Comparison of ENCODE assay signal across 9 cellular contexts in genomic region chrX:47146936-47147859, GRCh38. TPM values are rescaled to one million over a fixed set of nuclear protein-coding genes. Genes with fewer than 3 reads are reported as not detected.
A peak's percentile ranks its signal among the peaks of the same experiment; 100 is the strongest.
DNase-seq lines count a peak whose midpoint lies in the region; ATAC-seq, FAIRE-seq and TF ChIP-seq lines count a peak whose summit lies in the region.
"Had no signal": no experiment of that assay in that cellular context is flagged by ENCODE, and none has a peak within 500 bp of the region (broad histone marks: within the 10 kb centered on the region; RNA-seq: fewer than 3 reads in every experiment).

No MANE protein-coding gene starts in this region.

- no peak overlapping the region for H3K27ac ChIP-seq in PC-9
- no peak overlapping the region for H3K27ac ChIP-seq in endothelial cell of umbilical vein (ENCODE audit: insufficient read depth, low read depth, low read length)
- H3K27ac ChIP-seq in sigmoid colon: peak overlapping the region; percentile 92 to 96 (median 94)

- ATAC-seq in HG03571 (IDR thresholded peaks at IDR 0.05; ENCODE audit: unreplicated experiment): no peak

- TF ChIP-seq EP300 in sigmoid colon (IDR thresholded peaks at IDR 0.05): no peak

- intact Hi-C loops in PC-9 (cut with micrococcal nuclease; ENCODE audit: unreplicated experiment): no loop called here
- intact Hi-C loops in endothelial cell of umbilical vein (cut with micrococcal nuclease): no loop called here
- intact Hi-C loops in sigmoid colon (cut with DNase I): loop anchor here (10.0 kb wide), 2 partner anchors 88 to 338 kb away; partner anchors contain the start of genes USP11 and ZNF41

- no peaks in the 10 kb centered on the region for H3K27me3 ChIP-seq in PC-9 (ENCODE audit: insufficient read depth, low read depth)
- no peaks in the 10 kb centered on the region for H3K27me3 ChIP-seq in endothelial cell of umbilical vein (ENCODE audit: control insufficient read depth in 2 of 2, insufficient read depth in 2 of 2, low read length in 2 of 2)
- H3K27me3 ChIP-seq in sigmoid colon: no peaks in the 10 kb centered on the region

- BruUV-seq in PC-9 (replicated peaks; lab: Mats Ljungman, UMichigan) (no TSS peak), endothelial cell of umbilical vein (replicated peaks; lab: Mats Ljungman, UMichigan) (no TSS peak)

- CTCF ChIA-PET in PC-9 (lab: Charles Lee) (no interaction called here), endothelial cell of umbilical vein (lab: Charles Lee) (no interaction called here)

- H3K9me2 ChIP-seq in PC-9 (ENCODE audit: insufficient read depth): no peaks in the 10 kb centered on the region

- H3K4me3 ChIP-seq in GM12865 (ENCODE audit: low read depth, low read length) (peak overlapping the region; percentile 85), PC-9 (peak overlapping the region; percentile 57; the same call in 1 of the 2 replicates), endothelial cell of umbilical vein (replicated peaks in 1 of 3; ENCODE audit: insufficient read depth in 1 of 3, low read depth in 1 of 3, low read length in 3 of 3) (peak overlapping the region in 2 of 3 experiments; percentile 84 to 92), sigmoid colon (peak overlapping the region in 3 of 4 donors; percentile 62 to 69 (median 66))

- H3K4me2 ChIP-seq in PC-9 (peak overlapping the region; percentile 68), endothelial cell of umbilical vein (ENCODE audit: insufficient read depth, low read length) (peak overlapping the region; percentile 87)

- H3K36me3 ChIP-seq in PC-9 (ENCODE audit: low read depth) (no peaks in the 10 kb centered on the region), endothelial cell of umbilical vein (ENCODE audit: control insufficient read depth in 2 of 2, extremely low read depth in 1 of 2, insufficient read depth in 2 of 2, low read length in 2 of 2) (no peaks in the 10 kb centered on the region), sigmoid colon (peaks cover 0 to 5% (median 0%) of the 10 kb centered on the region in 4 donors)

- TF ChIP-seq CTCF in GM12865 (IDR thresholded peaks at IDR 0.05; ENCODE audit: insufficient read depth, low read depth, low read length, missing control alignments) (no peak), PC-9 (conservative IDR thresholded peaks at IDR 0.05) (no peak), endothelial cell of umbilical vein (IDR thresholded peaks at IDR 0.05; ENCODE audit: extremely low read depth in 1 of 2, insufficient read depth in 1 of 2, low read depth in 1 of 2, low read length in 2 of 2) (no peak), sigmoid colon (IDR thresholded peaks at IDR 0.05) (peak in 1 of 4 experiments; percentile 6)

- TF ChIP-seq POLR2A in endothelial cell of umbilical vein (IDR thresholded peaks at IDR 0.05; ENCODE audit: low read depth, low read length) (no peak), sigmoid colon (IDR thresholded peaks at IDR 0.05) (no peak)

- peaks cover 53% of the 10 kb centered on the region for H3K79me2 ChIP-seq in PC-9 (ENCODE audit: low read depth)
- H3K79me2 ChIP-seq in endothelial cell of umbilical vein (ENCODE audit: control insufficient read depth, insufficient read depth, low read length): peaks cover 79% of the 10 kb centered on the region

- H4K20me1 ChIP-seq in PC-9 (ENCODE audit: insufficient read depth) (peaks cover 5% of the 10 kb centered on the region; the same call in 1 of the 2 replicates), endothelial cell of umbilical vein (replicated peaks; ENCODE audit: control insufficient read depth, extremely low read depth, insufficient read depth, low read length) (no peaks in the 10 kb centered on the region)

- no peaks in the 10 kb centered on the region for H3K9me3 ChIP-seq in PC-9 (ENCODE audit: insufficient read depth, low read depth)
- no peaks in the 10 kb centered on the region for H3K9me3 ChIP-seq in endothelial cell of umbilical vein (replicated peaks; ENCODE audit: control insufficient read depth, insufficient read depth, low read length)
- H3K9me3 ChIP-seq in sigmoid colon: no peaks in the 10 kb centered on the region

- WGBS in sigmoid colon, 2 donors: 86 to 89% methylated on average over 12 of the region's 12 CpGs

- H3K4me1 ChIP-seq in PC-9 (replicated peaks; ENCODE audit: insufficient read depth) (no peaks in the 10 kb centered on the region), endothelial cell of umbilical vein (ENCODE audit: control insufficient read depth, extremely low read depth, insufficient read depth, low read length) (peaks cover 17% of the 10 kb centered on the region), sigmoid colon (peaks cover 0 to 30% (median 18%) of the 10 kb centered on the region in 4 donors)

- DNase-seq in GM12865 (ENCODE audit: low read depth) (no peak), PC-9 (no peak), endothelial cell of umbilical vein (ENCODE audit: low read depth, low spot score) (no peak), sigmoid colon (peak; percentile 67), NCI-H69 (lab: John Stamatoyannopoulos, UW) (no peak), Kasumi-1 (lab: John Stamatoyannopoulos, UW) (no peak), occipital lobe (lab: John Stamatoyannopoulos, UW) (no peak)
- DNase-seq: foreskin melanocyte had no signal

- no peak overlapping the region for H2AFZ ChIP-seq in PC-9
- no peak overlapping the region for H2AFZ ChIP-seq in endothelial cell of umbilical vein (ENCODE audit: low read depth, low read length)

- no peaks in the 10 kb centered on the region for H3K9me1 ChIP-seq in endothelial cell of umbilical vein (replicated peaks; ENCODE audit: control insufficient read depth, extremely low read depth, insufficient read depth, low read length)

- H3F3A ChIP-seq in PC-9 (ENCODE audit: insufficient read depth, low read depth): no peaks in the 10 kb centered on the region

- dilution Hi-C loops in endothelial cell of umbilical vein (cut with MboI; ENCODE audit: extremely low pct_ligation_motif_present, low sequenced_read_pairs): no loop called here

- FAIRE-seq in endothelial cell of umbilical vein (lab: Jason Lieb, UNC): no peak

- POLR2A ChIA-PET in PC-9 (lab: Charles Lee; ENCODE audit: unreplicated experiment): no interaction called here
- POLR2A ChIA-PET in endothelial cell of umbilical vein (lab: Charles Lee): no interaction called here

- H3K9ac ChIP-seq in endothelial cell of umbilical vein (replicated peaks; ENCODE audit: extremely low read depth, insufficient read depth, low read length): no peak overlapping the region

TF ChIP-seq in endothelial cell of umbilical vein, 7 proteins besides CTCF, POLR2A, EP300 and RAD21:
- no peak for TF ChIP-seq POLR2AphosphoS5 (IDR thresholded peaks at IDR 0.05; ENCODE audit: insufficient read depth, low read depth, low read length)

RNA-seq across cellular contexts. Expression of gene RBM10, which starts 2.2 kb away (rescaled TPM):
- total RNA-seq in PC-9 (2021): 31.9 and 34.8 TPM in 2 replicates
- 49.6 and 51.5 TPM in 2 replicates for total RNA-seq in endothelial cell of umbilical vein
- 37.3 and 38.2 TPM in 2 replicates for polyA plus RNA-seq in endothelial cell of umbilical vein
- polyA plus RNA-seq in endothelial cell of umbilical vein (2011; cell fraction: cytosol; rRNA removed): 34.6 and 38.1 TPM in 2 replicates
- 57.3 and 60.5 TPM in 2 replicates for polyA plus RNA-seq in endothelial cell of umbilical vein (2011; cell fraction: nucleus; rRNA removed)
- 29.9 and 31.9 TPM in 2 replicates for polyA plus RNA-seq in endothelial cell of umbilical vein (2012)
- 27.3 and 34.4 TPM in 2 replicates for polyA minus RNA-seq in endothelial cell of umbilical vein
- polyA minus RNA-seq in endothelial cell of umbilical vein (2011; cell fraction: cytosol; rRNA and poly(A)+ RNA removed): 43.2 TPM
- 13.8 and 19.1 TPM in 2 replicates for polyA minus RNA-seq in endothelial cell of umbilical vein (2011; cell fraction: nucleus; rRNA and poly(A)+ RNA removed)
- 10 to 100 TPM; 17.1 to 28.0 (median 22.0) TPM for total RNA-seq in sigmoid colon
- polyA plus RNA-seq in sigmoid colon: 10 to 100 TPM; 15.0 to 44.3 (median 23.8) TPM
- 38.7 TPM for total RNA-seq in occipital lobe

RNA-seq across cellular contexts. Expression of gene NDUFB11, which starts 2.7 kb away (rescaled TPM):
- total RNA-seq in PC-9 (2021): 58.2 and 61.9 TPM in 2 replicates
- total RNA-seq in endothelial cell of umbilical vein: 65.2 and 79.8 TPM in 2 replicates
- polyA plus RNA-seq in endothelial cell of umbilical vein: 88.0 and 110 TPM in 2 replicates
- polyA plus RNA-seq in endothelial cell of umbilical vein (2011; cell fraction: cytosol; rRNA removed): 71.6 and 73.6 TPM in 2 replicates
- polyA plus RNA-seq in endothelial cell of umbilical vein (2011; cell fraction: nucleus; rRNA removed): 19.5 and 26.8 TPM in 2 replicates
- polyA plus RNA-seq in endothelial cell of umbilical vein (2012): 49.1 and 77.0 TPM in 2 replicates
- polyA minus RNA-seq in endothelial cell of umbilical vein: 39.8 and 42.4 TPM in 2 replicates
- polyA minus RNA-seq in endothelial cell of umbilical vein (2011; cell fraction: cytosol; rRNA and poly(A)+ RNA removed): 154 TPM
- polyA minus RNA-seq in endothelial cell of umbilical vein (2011; cell fraction: nucleus; rRNA and poly(A)+ RNA removed): 5.5 and 6.3 TPM in 2 replicates
- total RNA-seq in sigmoid colon: 100 to 1,000 TPM in 1 of 4 donors, 10 to 100 TPM in 3; 64.3 to 103 (median 82.8) TPM
- 100 to 1,000 TPM in 1 of 3 donors, 10 to 100 TPM in 2; 82.3 to 124 (median 91.8) TPM for polyA plus RNA-seq in sigmoid colon
- 50.4 TPM for total RNA-seq in occipital lobe

RNA-seq across cellular contexts. Expression of gene UBA1, which starts 46.4 kb away (rescaled TPM):
- total RNA-seq in PC-9 (2021): 121 and 126 TPM in 2 replicates
- total RNA-seq in endothelial cell of umbilical vein: 236 and 237 TPM in 2 replicates
- polyA plus RNA-seq in endothelial cell of umbilical vein: 297 and 332 TPM in 2 replicates
- 210 and 248 TPM in 2 replicates for polyA plus RNA-seq in endothelial cell of umbilical vein (2011; cell fraction: cytosol; rRNA removed)
- 286 and 313 TPM in 2 replicates for polyA plus RNA-seq in endothelial cell of umbilical vein (2011; cell fraction: nucleus; rRNA removed)
- polyA plus RNA-seq in endothelial cell of umbilical vein (2012): 238 and 242 TPM in 2 replicates
- polyA minus RNA-seq in endothelial cell of umbilical vein: 304 and 332 TPM in 2 replicates
- 209 TPM for polyA minus RNA-seq in endothelial cell of umbilical vein (2011; cell fraction: cytosol; rRNA and poly(A)+ RNA removed)
- 90.1 and 104 TPM in 2 replicates for polyA minus RNA-seq in endothelial cell of umbilical vein (2011; cell fraction: nucleus; rRNA and poly(A)+ RNA removed)
- total RNA-seq in sigmoid colon: 100 to 1,000 TPM in 1 of 4 donors, 10 to 100 TPM in 3; 74.9 to 112 (median 80.7) TPM
- 100 to 1,000 TPM in 1 of 3 donors, 10 to 100 TPM in 2; 72.7 to 126 (median 84.2) TPM for polyA plus RNA-seq in sigmoid colon
- total RNA-seq in occipital lobe: 127 TPM

Comparison
In these comparisons a context has a peak if more than half of its experiments do, and no peak if none do; other contexts are left out.
1. H3K27ac ChIP-seq: peak in sigmoid colon (4 of 4); none in PC-9 (single experiment) and endothelial cell of umbilical vein (single experiment).
2. Peak in every context shown above with its lines, with median percentiles within 50 percentile points of each other: H3K4me3 ChIP-seq.